In the genomic region with DNA sequence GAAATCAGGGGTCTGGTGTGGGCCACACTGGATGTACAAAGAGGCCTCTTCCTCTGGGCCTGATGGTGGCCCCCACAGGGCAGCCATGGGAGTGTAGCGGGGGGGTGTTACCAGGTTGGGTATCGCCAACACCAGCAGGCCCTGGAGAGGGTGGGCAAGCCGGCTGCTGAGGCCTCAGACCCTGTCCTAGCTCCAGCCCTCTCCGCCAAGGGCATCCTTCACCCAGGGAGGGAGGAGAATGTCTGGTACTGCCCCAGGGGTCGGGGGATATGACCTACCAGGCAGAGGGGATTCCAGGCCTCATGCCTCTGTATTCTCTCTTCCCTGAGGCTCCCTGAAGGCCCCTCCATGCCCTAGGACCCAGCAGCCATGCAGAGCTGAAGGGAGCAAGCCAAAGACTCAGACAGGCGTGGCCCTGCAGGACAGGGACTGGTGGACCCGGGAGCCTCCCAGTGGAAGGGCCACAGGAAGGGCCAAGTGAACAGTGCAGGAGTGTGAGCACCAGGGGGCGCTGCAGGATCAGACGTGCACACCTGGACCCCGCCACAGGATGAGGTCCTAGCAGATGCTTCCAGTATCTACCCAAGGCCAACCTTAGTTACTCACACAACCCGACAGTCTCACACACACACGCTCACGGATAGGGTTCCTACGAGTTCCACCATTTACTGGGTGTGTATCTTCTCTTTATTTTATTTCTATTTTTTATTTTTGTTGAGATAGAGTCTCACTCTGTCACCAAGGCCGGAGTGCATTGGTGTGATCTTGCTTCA, we compare ENCODE assay signal across 9 cellular contexts. TPM values are rescaled to one million over a fixed set of nuclear protein-coding genes. Genes with fewer than 3 reads are reported as not detected.
A peak's percentile ranks its signal among the peaks of the same experiment; 100 is the strongest.
DNase-seq lines count a peak whose midpoint lies in the region; ATAC-seq and TF ChIP-seq lines count a peak whose summit lies in the region.
"Had no signal": no experiment of that assay in that cellular context is flagged by ENCODE, and none has a peak within 500 bp of the region (broad histone marks: within the 10 kb centered on the region; RNA-seq: fewer than 3 reads in every experiment).

No MANE protein-coding gene starts in this region.

- no peaks in the 10 kb centered on the region for H3K9me3 Mint-ChIP-seq in activated CD4-positive, alpha-beta T cell treated with anti-CD3 and anti-CD28 coated beads, Interleukin-2, amount 10 ng/mL, durations not matched to agents 24 days and 14 days
- H3K9me3 Mint-ChIP-seq: stimulated activated naive CD8-positive, alpha-beta T cell treated with anti-CD3 and anti-CD28 coated beads, Interleukin-15, Interleukin-2, amounts not matched to agents 100 ng/mL and 50 ng/mL, for 24 hours had no signal

- H3K36me3 Mint-ChIP-seq in activated CD4-positive, alpha-beta T cell treated with anti-CD3 and anti-CD28 coated beads, Interleukin-2, amount 10 ng/mL, durations not matched to agents 24 days and 14 days (ENCODE audit: low read depth) = peaks cover 5% of the 10 kb centered on the region

- in situ Hi-C loops in GM13976 (cut with MboI; ENCODE audit: low sequenced_read_pairs, unreplicated experiment) = no loop called here

- intact Hi-C loops in activated CD4-positive, alpha-beta T cell treated with anti-CD3 and anti-CD28 coated beads, Interleukin-2, amount 10 ng/mL, durations not matched to agents 24 days and 14 days (cut with micrococcal nuclease) = loop anchor here (1.0 to 2.0 kb wide), 6 partner anchors 8 to 208 kb away; no protein-coding TSS in a partner anchor
- intact Hi-C loops in colonic mucosa (cut with DNase I) = loop anchor here (5.0 to 10.0 kb wide), 2 partner anchors 180 to 207 kb away; a partner anchor contains a TSS
- intact Hi-C loops in right lobe of liver (cut with DNase I) = loop anchor here in 1 of 2 donors (10.0 kb wide), 1 partner anchor 177 kb away; a partner anchor contains a TSS

- H3K9me3 ChIP-seq in colonic mucosa (no peaks in the 10 kb centered on the region), right lobe of liver (no peaks in the 10 kb centered on the region)

- WGBS in right lobe of liver (ENCODE audit: insufficient coverage, low coverage, low lambda C conversion rate, missing lambda C conversion rate) = 25% methylated on average over 12 of the region's 15 CpGs

- H3K4me1 Mint-ChIP-seq in activated CD4-positive, alpha-beta T cell treated with anti-CD3 and anti-CD28 coated beads, Interleukin-2, amount 10 ng/mL, durations not matched to agents 24 days and 14 days = peaks cover 49% of the 10 kb centered on the region

- no peaks in the 10 kb centered on the region for H3K4me1 ChIP-seq in colonic mucosa
- peaks cover 0 to 5% (median 3%) of the 10 kb centered on the region in 4 donors for H3K4me1 ChIP-seq in right lobe of liver

- DNase-seq in GM13976 (ENCODE audit: low spot score) (peak; percentile 90), NCI-H69 (lab: John Stamatoyannopoulos, UW) (peak; percentile 75), colonic mucosa (peak; percentile 93), right lobe of liver (peak; percentile 91 to 94 (median 92))
- DNase-seq in activated CD4-positive, alpha-beta T cell treated with anti-CD3 and anti-CD28 coated beads, Interleukin-2, amount 10 ng/mL, durations not matched to agents 24 days and 14 days = peak; percentile 97
- peak; percentile 75 to 90 (median 76) for DNase-seq in stimulated activated CD4-positive, alpha-beta T cell treated with anti-CD3 and anti-CD28 coated beads, TNF-alpha, amount 100 ng/mL, for 1 hour (ENCODE audit: low read depth in 3 of 3, low spot score in 1 of 3)

- no peak for TF ChIP-seq POLR2A in right lobe of liver (IDR thresholded peaks at IDR 0.05)

- H3K4me3 ChIP-seq in colonic mucosa (no peak overlapping the region), right lobe of liver (no peak overlapping the region)

- no peaks in the 10 kb centered on the region for H3K27me3 Mint-ChIP-seq in activated CD4-positive, alpha-beta T cell treated with anti-CD3 and anti-CD28 coated beads, Interleukin-2, amount 10 ng/mL, durations not matched to agents 24 days and 14 days
- H3K27me3 Mint-ChIP-seq: stimulated activated naive CD8-positive, alpha-beta T cell treated with anti-CD3 and anti-CD28 coated beads, Interleukin-15, Interleukin-2, amounts not matched to agents 100 ng/mL and 50 ng/mL, for 24 hours had no signal

- TF ChIP-seq CTCF in GM13976 (IDR thresholded peaks at IDR 0.05; ENCODE audit: borderline replicate concordance, control extremely low read depth, extremely low read depth, insufficient read depth, missing control alignments) (peak; percentile 94), colonic mucosa (IDR thresholded peaks at IDR 0.05) (peak; percentile 93), right lobe of liver (IDR thresholded peaks at IDR 0.05) (peak; percentile 97 to 99 (median 98))

- H3K27me3 ChIP-seq in colonic mucosa (no peaks in the 10 kb centered on the region), right lobe of liver (no peaks in the 10 kb centered on the region)

- peak; percentile 82 for ATAC-seq in HG03196 (IDR thresholded peaks at IDR 0.05; ENCODE audit: unreplicated experiment)
- peak; percentile 98 to 99 (median 98) for ATAC-seq in right lobe of liver
- ATAC-seq in HG03159 (IDR thresholded peaks at IDR 0.05; ENCODE audit: unreplicated experiment) = no peak

- no peak overlapping the region for H3K27ac ChIP-seq in colonic mucosa
- no peak overlapping the region for H3K27ac ChIP-seq in right lobe of liver

- no peak overlapping the region for H3K9ac ChIP-seq in colonic mucosa (ENCODE audit: low read depth in 2 of 2, low read length in 2 of 2)

- H3K36me3 ChIP-seq in colonic mucosa = no peaks in the 10 kb centered on the region
- peaks cover 0 to 1% (median 0%) of the 10 kb centered on the region in 4 donors for H3K36me3 ChIP-seq in right lobe of liver

- H3K4me3 Mint-ChIP-seq in activated CD4-positive, alpha-beta T cell treated with anti-CD3 and anti-CD28 coated beads, Interleukin-2, amount 10 ng/mL, durations not matched to agents 24 days and 14 days = peak overlapping the region; percentile 22
- H3K4me3 Mint-ChIP-seq: stimulated activated naive CD8-positive, alpha-beta T cell treated with anti-CD3 and anti-CD28 coated beads, Interleukin-15, Interleukin-2, amounts not matched to agents 100 ng/mL and 50 ng/mL, for 24 hours had no signal

- peak overlapping the region; percentile 85 for H3K27ac Mint-ChIP-seq in activated CD4-positive, alpha-beta T cell treated with anti-CD3 and anti-CD28 coated beads, Interleukin-2, amount 10 ng/mL, durations not matched to agents 24 days and 14 days
- H3K27ac Mint-ChIP-seq: stimulated activated naive CD8-positive, alpha-beta T cell treated with anti-CD3 and anti-CD28 coated beads, Interleukin-15, Interleukin-2, amounts not matched to agents 100 ng/mL and 50 ng/mL, for 24 hours had no signal

RNA-seq across cellular contexts. Expression of a gene that starts 10.9 kb away (rescaled TPM):
- 27.0 and 27.5 TPM in 2 replicates for total RNA-seq in activated CD4-positive, alpha-beta T cell treated with anti-CD3 and anti-CD28 coated beads, Interleukin-2, amount 10 ng/mL, durations not matched to agents 24 days and 14 days
- total RNA-seq in colonic mucosa = 1 to 10 TPM; 5.9 to 7.8 TPM
- 10 to 100 TPM in 4 of 6 experiments, 1 to 10 TPM in 2; 5.2 to 54.7 (median 15.3) TPM for total RNA-seq in right lobe of liver

RNA-seq across cellular contexts. Expression of a gene that starts 16.5 kb away (rescaled TPM):
- 6.8 and 7.0 TPM in 2 replicates for total RNA-seq in activated CD4-positive, alpha-beta T cell treated with anti-CD3 and anti-CD28 coated beads, Interleukin-2, amount 10 ng/mL, durations not matched to agents 24 days and 14 days
- total RNA-seq in colonic mucosa (100 to 1,000 TPM; 136 to 169 TPM), right lobe of liver (10 to 100 TPM; 19.1 to 82.4 (median 35.9) TPM)

RNA-seq across cellular contexts. Expression of a gene that starts 42.2 kb away (rescaled TPM):
- 30.6 and 33.6 TPM in 2 replicates for total RNA-seq in activated CD4-positive, alpha-beta T cell treated with anti-CD3 and anti-CD28 coated beads, Interleukin-2, amount 10 ng/mL, durations not matched to agents 24 days and 14 days
- total RNA-seq in colonic mucosa = 100 to 1,000 TPM; 407 to 525 TPM
- total RNA-seq in right lobe of liver = 100 to 1,000 TPM; 226 to 357 (median 263) TPM

RNA-seq across cellular contexts. Expression of a gene that starts 43.3 kb away (rescaled TPM):
- total RNA-seq in activated CD4-positive, alpha-beta T cell treated with anti-CD3 and anti-CD28 coated beads, Interleukin-2, amount 10 ng/mL, durations not matched to agents 24 days and 14 days = 170 and 176 TPM in 2 replicates
- total RNA-seq in colonic mucosa (100 to 1,000 TPM; 105 to 146 TPM), right lobe of liver (100 to 1,000 TPM in 2 of 6 experiments, 10 to 100 TPM in 4; 40.6 to 111 (median 47.4) TPM)

RNA-seq across cellular contexts. Expression of a gene that starts 51.4 kb away (rescaled TPM):
- total RNA-seq in activated CD4-positive, alpha-beta T cell treated with anti-CD3 and anti-CD28 coated beads, Interleukin-2, amount 10 ng/mL, durations not matched to agents 24 days and 14 days = 163 and 172 TPM in 2 replicates
- total RNA-seq in colonic mucosa (10 to 100 TPM; 41.5 TPM), right lobe of liver (10 to 100 TPM in 5 of 6 experiments, 1 to 10 TPM in 1; 7.9 to 23.3 (median 18.9) TPM)
